In genomic region chr17:49021095-49021767, GRCh38 we compare ENCODE assay signal across 1 cellular context.
TF ChIP-seq lines count a peak whose summit lies in the region.

No MANE protein-coding gene starts in this region.

TF ChIP-seq in endothelial cell of umbilical vein, 7 proteins besides CTCF, POLR2A, EP300 and RAD21:
- no peak for TF ChIP-seq MYC (IDR thresholded peaks at IDR 0.05; ENCODE audit: low read depth, low read length)
- no peak for TF ChIP-seq GATA2 (IDR thresholded peaks at IDR 0.05; ENCODE audit: insufficient read depth, insufficient read length, low read depth, low read length)
